ENCODE assay signal across 8 cellular contexts in genomic region chr6:30907758-30908591, GRCh38. TPM values are rescaled to one million over a fixed set of nuclear protein-coding genes. Genes with fewer than 3 reads are reported as not detected.
A peak's percentile ranks its signal among the peaks of the same experiment; 100 is the strongest.
DNase-seq lines count a peak whose midpoint lies in the region; ATAC-seq, FAIRE-seq and TF ChIP-seq lines count a peak whose summit lies in the region.

TSS of gene GTF2H4 (plus strand) at chr6:30908207.

- peak within 1 kb of the TSS; percentile 93 for H3K27ac Mint-ChIP-seq in astrocyte (ENCODE audit: unreplicated experiment)

- intact Hi-C loops in right cardiac atrium (cut with DNase I) (no loop called here), aorta (cut with DNase I) (no loop called here)

- peak within 1 kb of the TSS; percentile 96 for H3K9ac ChIP-seq in astrocyte (ENCODE audit: low read length)

- H3K4me1 Mint-ChIP-seq in astrocyte (ENCODE audit: low read depth, unreplicated experiment), result peaks cover 6% of the 10 kb centered on the region

- H3K27me3 ChIP-seq in astrocyte (ENCODE audit: insufficient read depth, low read length) (no peaks in the 10 kb centered on the region), right cardiac atrium (ENCODE audit: control insufficient read depth, insufficient read depth) (no peaks in the 10 kb centered on the region), aorta (ENCODE audit: control insufficient read depth in 1 of 2, insufficient read depth in 2 of 2, low read length in 1 of 2) (no peaks in the 10 kb centered on the region)

- peak within 1 kb of the TSS; percentile 85 for H3K4me2 ChIP-seq in astrocyte (ENCODE audit: low read length)

- FAIRE-seq in astrocyte (lab: Jason Lieb, UNC), result no peak

- H3K27ac ChIP-seq in astrocyte (ENCODE audit: low read depth, low read length) (peak within 1 kb of the TSS; percentile 58), right cardiac atrium (ENCODE audit: low read length) (no peak within 1 kb of the TSS), aorta (ENCODE audit: low read depth in 1 of 2, low read length in 2 of 2) (peak within 1 kb of the TSS in 1 of 2 donors; percentile 28)

- DNase-seq in NCI-H2029 (lab: John Stamatoyannopoulos, UW), result peak; percentile 99
- DNase-seq in T-helper 22 cell (ENCODE audit: low read depth), result peak; percentile 94
- peak; percentile 97 for DNase-seq in astrocyte (ENCODE audit: low read depth)
- DNase-seq in right cardiac atrium, result peak; percentile 97 to 99 (median 97)
- DNase-seq in putamen (ENCODE audit: low spot score), result peak; percentile 99
- peak; percentile 98 to 99 for DNase-seq in aorta

- WGBS in right cardiac atrium, result under 1% methylated on average over 49 of the region's 49 CpGs
- WGBS in aorta, 2 donors, result 1% methylated on average over 49 of the region's 49 CpGs

- peaks cover 21% of the 10 kb centered on the region for H3K79me2 ChIP-seq in astrocyte (ENCODE audit: insufficient read depth, low read length)

- no peaks in the 10 kb centered on the region for H3K9me3 Mint-ChIP-seq in astrocyte (ENCODE audit: unreplicated experiment)

- H3K9me3 ChIP-seq in astrocyte (ENCODE audit: insufficient read depth, low read depth, low read length), result no peaks in the 10 kb centered on the region
- H3K9me3 ChIP-seq in right cardiac atrium (ENCODE audit: control insufficient read depth, low read length), result no peaks in the 10 kb centered on the region
- H3K9me3 ChIP-seq in aorta (ENCODE audit: control insufficient read depth, low read length), result no peaks in the 10 kb centered on the region

- no peak for TF ChIP-seq CTCF in astrocyte (IDR thresholded peaks at IDR 0.05; ENCODE audit: insufficient read depth, low read depth, low read length)

- H3K4me1 ChIP-seq in astrocyte (ENCODE audit: insufficient read depth, low read length) (peaks cover 9% of the 10 kb centered on the region), right cardiac atrium (ENCODE audit: control insufficient read depth, insufficient read depth, low read length) (peaks cover 8% of the 10 kb centered on the region), aorta (ENCODE audit: control insufficient read depth in 1 of 2, insufficient read depth in 2 of 2, low read length in 2 of 2) (peaks cover 0 to 3% of the 10 kb centered on the region in 2 donors)

- H3K4me3 Mint-ChIP-seq in astrocyte (ENCODE audit: unreplicated experiment), result peak within 1 kb of the TSS; percentile 99

- no peaks in the 10 kb centered on the region for H4K20me1 ChIP-seq in astrocyte (ENCODE audit: insufficient read depth, low read length)

- H3K36me3 ChIP-seq in astrocyte (ENCODE audit: insufficient read depth, low read length), result peaks cover 10% of the 10 kb centered on the region
- peaks cover 0 to 2% of the 10 kb centered on the region in 2 donors for H3K36me3 ChIP-seq in aorta (ENCODE audit: control insufficient read depth in 1 of 2, insufficient read depth in 2 of 2, low read length in 1 of 2)

- ATAC-seq in GM18502 (IDR thresholded peaks at IDR 0.05; ENCODE audit: poor library complexity, unreplicated experiment), result peak; percentile 93
- ATAC-seq in HG02973 (IDR thresholded peaks at IDR 0.05; ENCODE audit: unreplicated experiment), result peak; percentile 86
- peak; percentile 98 for ATAC-seq in right cardiac atrium
- peak; percentile 96 for ATAC-seq in aorta (ENCODE audit: low FRiP score)

- no peaks in the 10 kb centered on the region for H3K27me3 Mint-ChIP-seq in astrocyte (ENCODE audit: low read depth, unreplicated experiment)

- H2AFZ ChIP-seq in astrocyte (ENCODE audit: low read depth, low read length), result peak within 1 kb of the TSS; percentile 77

- H3K4me3 ChIP-seq in astrocyte (ENCODE audit: insufficient read depth, low read depth, low read length) (peak within 1 kb of the TSS; percentile 95), right cardiac atrium (ENCODE audit: low read length) (peak within 1 kb of the TSS; percentile 99), aorta (ENCODE audit: low read length in 2 of 2) (peak within 1 kb of the TSS; percentile 59 to 95)

- peaks cover 7% of the 10 kb centered on the region for H3K36me3 Mint-ChIP-seq in astrocyte (ENCODE audit: low read depth, unreplicated experiment)

RNA-seq across cellular contexts. Expression of gene GTF2H4, which starts in this region (rescaled TPM):
- 34.3 and 41.3 TPM in 2 replicates for total RNA-seq in astrocyte
- 10 to 100 TPM; 13.6 to 29.7 (median 18.2) TPM for total RNA-seq in right cardiac atrium
- 10.6 TPM for polyA plus RNA-seq in right cardiac atrium
- total RNA-seq in aorta, result 10 to 100 TPM; 31.2 to 37.0 TPM
- 10 to 100 TPM in 1 of 2 donors, 1 to 10 TPM in 1; 3.9 to 88.2 TPM for polyA plus RNA-seq in aorta
